In genomic region chr14:92880851-92881250, GRCh38 we compare ENCODE assay signal across 8 cellular contexts. TPM values are rescaled to one million over a fixed set of nuclear protein-coding genes. Genes with fewer than 3 reads are reported as not detected.
A peak's percentile ranks its signal among the peaks of the same experiment; 100 is the strongest.
DNase-seq lines count a peak whose midpoint lies in the region; ATAC-seq and TF ChIP-seq lines count a peak whose summit lies in the region.

No MANE protein-coding gene starts in this region.

- no peak overlapping the region for H3K4me3 ChIP-seq in Caco-2 (ENCODE audit: low read depth, low read length)

- H3K36me3 Mint-ChIP-seq in Caco-2 (ENCODE audit: insufficient read depth, unreplicated experiment) (no peaks in the 10 kb centered on the region), endothelial cell (ENCODE audit: low read depth, unreplicated experiment) (no peaks in the 10 kb centered on the region)
- no peaks in the 10 kb centered on the region for H3K36me3 Mint-ChIP-seq in naive thymus-derived CD8-positive, alpha-beta T cell

- CTCF ChIA-PET in Caco-2 (lab: Charles Lee): interaction anchor here (0.7 to 1.4 kb wide), 6 partner anchors 57 to 338 kb away, joined by 3 to 5 read pairs (median 4); partner anchors contain the start of genes LYSET and MOAP1

- peak; percentile 40 to 43 for TF ChIP-seq CTCF in Caco-2 (IDR thresholded peaks at IDR 0.05; ENCODE audit: insufficient read depth in 1 of 2, low read depth in 1 of 2, low read length in 1 of 2, severe bottlenecking in 1 of 2, unreplicated experiment in 1 of 2)
- TF ChIP-seq CTCF in endothelial cell (IDR thresholded peaks at IDR 0.05; ENCODE audit: unreplicated experiment): no peak

- H3K4me1 ChIP-seq in Caco-2: no peaks in the 10 kb centered on the region

- POLR2A ChIA-PET in Caco-2 (lab: Charles Lee): no interaction called here
- POLR2A ChIA-PET in naive thymus-derived CD8-positive, alpha-beta T cell (lab: Charles Lee): no interaction called here

- no peaks in the 10 kb centered on the region; the same call in 1 of the 2 replicates for H3K27me3 ChIP-seq in Caco-2 (replicated peaks; ENCODE audit: control insufficient read depth, insufficient read depth, low read length)

- H3K4me1 Mint-ChIP-seq in Caco-2 (ENCODE audit: low read depth, unreplicated experiment) (no peaks in the 10 kb centered on the region), endothelial cell (ENCODE audit: unreplicated experiment) (peaks cover 12% of the 10 kb centered on the region)
- H3K4me1 Mint-ChIP-seq in naive thymus-derived CD8-positive, alpha-beta T cell: peaks cover 0 to 2% (median 0%) of the 10 kb centered on the region in 4 donors

- no peaks in the 10 kb centered on the region for H3K9me3 ChIP-seq in Caco-2

- no peak overlapping the region for H3K4me3 Mint-ChIP-seq in Caco-2 (ENCODE audit: unreplicated experiment)
- no peak overlapping the region for H3K4me3 Mint-ChIP-seq in naive thymus-derived CD8-positive, alpha-beta T cell
- no peak overlapping the region for H3K4me3 Mint-ChIP-seq in endothelial cell (ENCODE audit: unreplicated experiment)

- H3K36me3 ChIP-seq in Caco-2 (ENCODE audit: control insufficient read depth, insufficient read depth, low read length): no peaks in the 10 kb centered on the region

- ATAC-seq in left colon (peak; percentile 29), HG02571 (IDR thresholded peaks at IDR 0.05; ENCODE audit: unreplicated experiment) (no peak)
- no peak for ATAC-seq in naive thymus-derived CD8-positive, alpha-beta T cell

- H3K9me3 Mint-ChIP-seq in Caco-2 (ENCODE audit: unreplicated experiment) (no peaks in the 10 kb centered on the region), endothelial cell (ENCODE audit: unreplicated experiment) (no peaks in the 10 kb centered on the region)
- H3K9me3 Mint-ChIP-seq in naive thymus-derived CD8-positive, alpha-beta T cell: peaks cover 0 to 4% (median 0%) of the 10 kb centered on the region in 9 donors

- H3K27ac Mint-ChIP-seq in Caco-2 (ENCODE audit: unreplicated experiment): no peak overlapping the region
- H3K27ac Mint-ChIP-seq in naive thymus-derived CD8-positive, alpha-beta T cell: no peak overlapping the region
- H3K27ac Mint-ChIP-seq in endothelial cell (ENCODE audit: unreplicated experiment): no peak overlapping the region

- intact Hi-C loops in Caco-2 (cut with micrococcal nuclease; ENCODE audit: unreplicated experiment): loop anchor here (1.0 kb wide), 1 partner anchor 258 kb away; no protein-coding TSS in a partner anchor
- intact Hi-C loops in left colon (cut with DNase I, micrococcal nuclease): no loop called here

- DNase-seq in Caco-2 (peak; percentile 49 to 61), NCI-H1436 (lab: John Stamatoyannopoulos, UW) (peak; percentile 89), astrocyte of the hippocampus (ENCODE audit: low read depth, low spot score) (peak; percentile 10), left colon (no peak), endothelial cell (ENCODE audit: low spot score) (no peak)
- no peak for DNase-seq in naive thymus-derived CD8-positive, alpha-beta T cell
- no peak for DNase-seq in activated CD8-positive, alpha-beta memory T cell treated with anti-CD3 and anti-CD28 coated beads for 24 hours

- no TSS peak for BruUV-seq in Caco-2 (replicated peaks; lab: Mats Ljungman, UMichigan)

- H3K27me3 Mint-ChIP-seq in Caco-2 (ENCODE audit: insufficient read depth, unreplicated experiment) (peaks cover 28% of the 10 kb centered on the region), endothelial cell (ENCODE audit: unreplicated experiment) (peaks cover 1% of the 10 kb centered on the region)
- H3K27me3 Mint-ChIP-seq in naive thymus-derived CD8-positive, alpha-beta T cell: peaks cover 14 to 72% (median 29%) of the 10 kb centered on the region in 5 donors

RNA-seq across cellular contexts. Expression of gene CHGA, which starts 42.1 kb away (rescaled TPM):
- total RNA-seq in Caco-2 (2022) (not detected in 2 replicates), left colon (100 to 1,000 TPM; 218 to 343 TPM), endothelial cell (ENCODE audit: unreplicated experiment) (0.67 TPM)
- total RNA-seq in naive thymus-derived CD8-positive, alpha-beta T cell: not detected
- polyA plus RNA-seq in naive thymus-derived CD8-positive, alpha-beta T cell: under 1 TPM in 1 of 3 donors, not detected in 2; 0.46 TPM

Comparison
In these comparisons a context has a peak if more than half of its experiments do, and no peak if none do; other contexts are left out.
1. DNase-seq: peak in Caco-2 (2 of 2), NCI-H1436 (single experiment) and astrocyte of the hippocampus (single experiment); none in left colon (0 of 2), naive thymus-derived CD8-positive, alpha-beta T cell (0 of 10), endothelial cell (single experiment) and activated CD8-positive, alpha-beta memory T cell treated with anti-CD3 and anti-CD28 coated beads for 24 hours (single experiment).
2. RNA of gene CHGA, which starts 42.1 kb away (total RNA-seq): 218 to 343 TPM in left colon; 0.67 TPM in endothelial cell (single experiment), not detected in Caco-2 and not detected in naive thymus-derived CD8-positive, alpha-beta T cell; every median in the first group is over 100 times any median in the second.